In genomic region chr5:129905467-129906176, GRCh38 we compare ENCODE assay signal across 8 cellular contexts. TPM values are rescaled to one million over a fixed set of nuclear protein-coding genes. Genes with fewer than 3 reads are reported as not detected.
A peak's percentile ranks its signal among the peaks of the same experiment; 100 is the strongest.
DNase-seq lines count a peak whose midpoint lies in the region; ATAC-seq and TF ChIP-seq lines count a peak whose summit lies in the region.

No MANE protein-coding gene starts in this region.

- H3K9me3 Mint-ChIP-seq in T-cell, result no peaks in the 10 kb centered on the region
- no peaks in the 10 kb centered on the region for H3K9me3 Mint-ChIP-seq in neural progenitor cell

- no peaks in the 10 kb centered on the region for H3K9me3 ChIP-seq in GM23248 (ENCODE audit: low read depth)
- no peaks in the 10 kb centered on the region for H3K9me3 ChIP-seq in neural progenitor cell (ENCODE audit: low read depth)

- WGBS in GM23248 (ENCODE audit: low coverage in 1 of 2, low lambda C conversion rate in 2 of 2, missing lambda C conversion rate in 2 of 2), 2 experiments, result 2% methylated on average over 27 to 39 of the region's 39 CpGs

- TF ChIP-seq CTCF in neural progenitor cell (IDR thresholded peaks at IDR 0.05), result no peak

- H3K4me3 Mint-ChIP-seq in T-cell, result peak overlapping the region; percentile 66 to 86 (median 74)
- H3K4me3 Mint-ChIP-seq in neural progenitor cell, result peak overlapping the region; percentile 94

- ATAC-seq in T-cell (replicated peaks in 1 of 4) (peak in 1 of 4 experiments; percentile 19), GM21447 (IDR thresholded peaks at IDR 0.05; ENCODE audit: unreplicated experiment) (no peak), GM21360 (IDR thresholded peaks at IDR 0.05; ENCODE audit: unreplicated experiment) (no peak)

- H3K4me1 ChIP-seq in GM23248 (ENCODE audit: insufficient read depth) (no peaks in the 10 kb centered on the region), neural progenitor cell (peaks cover 13% of the 10 kb centered on the region)

- peak overlapping the region; percentile 90 for H3K4me2 ChIP-seq in GM23248 (ENCODE audit: unreplicated experiment)
- peak overlapping the region; percentile 93 for H3K4me2 ChIP-seq in neural progenitor cell

- H3K9ac ChIP-seq in GM23248 (no peak overlapping the region), neural progenitor cell (no peak overlapping the region)

- no peaks in the 10 kb centered on the region; the same call in 1 of the 2 replicates for H3K36me3 ChIP-seq in GM23248 (ENCODE audit: low read depth)
- no peaks in the 10 kb centered on the region for H3K36me3 ChIP-seq in neural progenitor cell

- H3K4me1 Mint-ChIP-seq in T-cell (peaks cover 13 to 19% (median 14%) of the 10 kb centered on the region in 3 donors), neural progenitor cell (peaks cover 14% of the 10 kb centered on the region)

- in situ Hi-C loops in GM23248 (cut with MboI), result loop anchor here (25.0 kb wide), 1 partner anchor 1207 kb away; no protein-coding TSS in a partner anchor

- H3K27ac ChIP-seq in GM23248, result no peak overlapping the region
- no peak overlapping the region for H3K27ac ChIP-seq in neural progenitor cell

- CTCF ChIA-PET in T-cell (lab: Charles Lee), result no interaction called here

- no peaks in the 10 kb centered on the region for H3K79me2 ChIP-seq in GM23248 (ENCODE audit: insufficient read depth)
- H3K79me2 ChIP-seq in neural progenitor cell (ENCODE audit: low read depth), result no peaks in the 10 kb centered on the region

- H3K36me3 Mint-ChIP-seq in T-cell (no peaks in the 10 kb centered on the region), neural progenitor cell (peaks cover 1% of the 10 kb centered on the region)

- H4K20me1 ChIP-seq in GM23248 (ENCODE audit: insufficient read depth) (no peaks in the 10 kb centered on the region), neural progenitor cell (ENCODE audit: low read depth) (no peaks in the 10 kb centered on the region)

- no peaks in the 10 kb centered on the region for H3K9me2 ChIP-seq in GM23248 (ENCODE audit: insufficient read depth)

- DNase-seq in GM23248 (peak; percentile 40), T-cell (no peak), fibroblast of peridontal ligament (ENCODE audit: extremely low read depth) (peak; percentile 27), neural progenitor cell (ENCODE audit: low spot score) (peak; percentile 74), GM19240 (ENCODE audit: insufficient read length, low spot score) (no peak)
- no peak for DNase-seq in effector CD4-positive, alpha-beta T cell

- H3F3A ChIP-seq in GM23248 (ENCODE audit: insufficient read depth) (0 out of 2 replicates have a peak, but pooled peaks cover 3% of the 10 kb centered on the region), neural progenitor cell (ENCODE audit: low read depth) (peaks cover 20% of the 10 kb centered on the region)

- H3K27me3 Mint-ChIP-seq in T-cell (peaks cover 35 to 42% of the 10 kb centered on the region in 2 donors), neural progenitor cell (ENCODE audit: insufficient read depth, low read depth) (peaks cover 13% of the 10 kb centered on the region)

- POLR2A ChIA-PET in T-cell (lab: Charles Lee), result no interaction called here

- H3K27ac Mint-ChIP-seq in T-cell (no peak overlapping the region), neural progenitor cell (no peak overlapping the region)

- peak overlapping the region; percentile 81 for H3K4me3 ChIP-seq in GM23248
- H3K4me3 ChIP-seq in neural progenitor cell, result peak overlapping the region; percentile 64

- peak overlapping the region; percentile 94 for H2AFZ ChIP-seq in GM23248
- peak overlapping the region; percentile 95 for H2AFZ ChIP-seq in neural progenitor cell (replicated peaks)

- H3K27me3 ChIP-seq in GM23248 (replicated peaks; ENCODE audit: insufficient read depth) (no peaks in the 10 kb centered on the region), neural progenitor cell (peaks cover 81% of the 10 kb centered on the region)

RNA-seq across cellular contexts. Expression of gene CHSY3, which starts 1.4 kb away (rescaled TPM):
- total RNA-seq in GM23248 (2014; rRNA removed; shearing (Covaris generic)), result 2.4 and 4.2 TPM in 2 replicates
- 0.20 and 0.29 TPM in 2 replicates for polyA plus RNA-seq in GM23248 (2016; fragmentation: Nextera tagmentation; extraction: Ambion mirVana)
- total RNA-seq in T-cell, result not detected
- total RNA-seq in neural progenitor cell (ENCODE audit: low replicate concordance), result 0.30 and 0.90 TPM in 2 replicates

Comparison
In these comparisons a context has a peak if more than half of its experiments do, and no peak if none do; other contexts are left out.
1. DNase-seq: peak in GM23248 (single experiment), fibroblast of peridontal ligament (single experiment) and neural progenitor cell (single experiment); none in T-cell (0 of 34), effector CD4-positive, alpha-beta T cell (single experiment) and GM19240 (single experiment).